ENCODE assay signal across 19 cellular contexts in the genomic region with DNA sequence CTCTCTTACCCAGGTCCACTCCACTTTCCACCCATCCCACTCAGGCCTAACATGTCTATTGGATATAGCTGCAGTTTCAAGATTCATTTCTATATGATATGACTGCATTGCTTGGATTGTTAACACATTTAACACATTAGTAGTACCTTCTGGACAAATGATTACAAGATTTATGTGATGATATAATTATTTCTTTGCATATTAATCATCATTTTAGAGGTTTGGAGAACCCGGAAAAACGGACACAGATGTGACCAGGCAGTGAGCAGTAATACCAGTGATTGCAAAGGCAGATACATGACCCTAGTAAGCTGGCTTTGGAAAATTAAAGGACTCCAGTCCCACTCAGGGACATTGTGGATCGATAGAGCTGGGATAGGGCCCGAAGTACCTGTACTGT.
"Had no signal": no experiment of that assay in that cellular context is flagged by ENCODE, and none has a peak within 500 bp of the region (broad histone marks: within the 10 kb centered on the region; RNA-seq: fewer than 3 reads in every experiment).

No MANE protein-coding gene starts in this region.

- H3K27ac ChIP-seq: esophagus squamous epithelium, heart left ventricle, neutrophil, sigmoid colon, skin epidermis, stomach, thoracic aorta, transverse colon had no signal

- H3K36me3 ChIP-seq: esophagus squamous epithelium, heart left ventricle, neutrophil, sigmoid colon, stomach, thoracic aorta, transverse colon had no signal

- H3K4me3 ChIP-seq: esophagus squamous epithelium, heart left ventricle, lung, sigmoid colon, skin epidermis, stomach, thoracic aorta, transverse colon had no signal

- DNase-seq: dermis blood vessel endothelial cell; esophagus squamous epithelium; heart left ventricle; hippocampal formation; left colon; left ventricle myocardium superior; naive thymus-derived CD4-positive, alpha-beta T cell; posterior cingulate gyrus; sigmoid colon; stimulated activated CD4-positive, alpha-beta T cell treated with anti-CD3 and anti-CD28 coated beads, Interleukin-2, amount 100 ng/mL, for 24 hours; stimulated activated CD4-positive, alpha-beta T cell treated with anti-CD3 and anti-CD28 coated beads, Interleukin-4, amount 100 ng/mL, for 4 hours; stimulated activated naive B cell treated with anti-CD40 and anti-IgM and Interleukin-4, amounts not matched to agents 10 μg/mL and 1 μg/mL and 100 μg/mL, for 72 hours; stomach; substantia nigra; transverse colon had no signal

- H3K27me3 ChIP-seq: esophagus squamous epithelium, heart left ventricle, neutrophil, sigmoid colon, stomach, transverse colon had no signal

- ATAC-seq: heart left ventricle; left colon; left ventricle myocardium superior; naive thymus-derived CD4-positive, alpha-beta T cell; stimulated activated naive B cell treated with anti-CD40 and anti-IgM and Interleukin-4, amounts not matched to agents 10 μg/mL and 1 μg/mL and 100 μg/mL, for 72 hours had no signal

- H3K4me1 ChIP-seq: esophagus squamous epithelium, heart left ventricle, sigmoid colon, stomach, transverse colon had no signal

- H3K9me3 ChIP-seq: esophagus squamous epithelium, heart left ventricle, neutrophil, sigmoid colon, thoracic aorta, transverse colon had no signal
